2 cellular contexts compared by ENCODE assay signal in the genomic region with DNA sequence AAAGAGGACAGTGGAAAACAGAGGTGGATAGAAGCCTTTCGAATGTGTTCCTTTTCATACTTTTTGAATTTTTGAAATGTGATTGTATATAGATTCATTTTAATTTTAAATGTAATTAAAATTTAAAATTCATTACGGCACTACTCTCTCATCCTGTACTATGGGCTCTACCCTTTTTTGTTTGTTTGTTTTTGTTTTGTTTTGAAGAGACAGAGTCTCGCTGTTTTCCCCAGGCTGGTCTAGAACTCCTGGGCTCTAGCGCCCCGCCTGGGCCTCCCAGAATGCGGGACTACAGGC.
TF ChIP-seq lines count a peak whose summit lies in the region.

No MANE protein-coding gene starts in this region.

TF ChIP-seq in SK-N-SH, 30 proteins besides CTCF, POLR2A, EP300 and RAD21 (continued from another document):
- TF ChIP-seq, protein P1, sequence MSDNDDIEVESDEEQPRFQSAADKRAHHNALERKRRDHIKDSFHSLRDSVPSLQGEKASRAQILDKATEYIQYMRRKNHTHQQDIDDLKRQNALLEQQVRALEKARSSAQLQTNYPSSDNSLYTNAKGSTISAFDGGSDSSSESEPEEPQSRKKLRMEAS (IDR thresholded peaks at IDR 0.05; ENCODE audit: low read depth), result no peak
- TF ChIP-seq, protein P2, sequence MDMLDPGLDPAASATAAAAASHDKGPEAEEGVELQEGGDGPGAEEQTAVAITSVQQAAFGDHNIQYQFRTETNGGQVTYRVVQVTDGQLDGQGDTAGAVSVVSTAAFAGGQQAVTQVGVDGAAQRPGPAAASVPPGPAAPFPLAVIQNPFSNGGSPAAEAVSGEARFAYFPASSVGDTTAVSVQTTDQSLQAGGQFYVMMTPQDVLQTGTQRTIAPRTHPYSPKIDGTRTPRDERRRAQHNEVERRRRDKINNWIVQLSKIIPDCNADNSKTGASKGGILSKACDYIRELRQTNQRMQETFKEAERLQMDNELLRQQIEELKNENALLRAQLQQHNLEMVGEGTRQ (IDR thresholded peaks at IDR 0.05; ENCODE audit: borderline replicate concordance, low read depth, low read length), result no peak
- TF ChIP-seq, protein P3, sequence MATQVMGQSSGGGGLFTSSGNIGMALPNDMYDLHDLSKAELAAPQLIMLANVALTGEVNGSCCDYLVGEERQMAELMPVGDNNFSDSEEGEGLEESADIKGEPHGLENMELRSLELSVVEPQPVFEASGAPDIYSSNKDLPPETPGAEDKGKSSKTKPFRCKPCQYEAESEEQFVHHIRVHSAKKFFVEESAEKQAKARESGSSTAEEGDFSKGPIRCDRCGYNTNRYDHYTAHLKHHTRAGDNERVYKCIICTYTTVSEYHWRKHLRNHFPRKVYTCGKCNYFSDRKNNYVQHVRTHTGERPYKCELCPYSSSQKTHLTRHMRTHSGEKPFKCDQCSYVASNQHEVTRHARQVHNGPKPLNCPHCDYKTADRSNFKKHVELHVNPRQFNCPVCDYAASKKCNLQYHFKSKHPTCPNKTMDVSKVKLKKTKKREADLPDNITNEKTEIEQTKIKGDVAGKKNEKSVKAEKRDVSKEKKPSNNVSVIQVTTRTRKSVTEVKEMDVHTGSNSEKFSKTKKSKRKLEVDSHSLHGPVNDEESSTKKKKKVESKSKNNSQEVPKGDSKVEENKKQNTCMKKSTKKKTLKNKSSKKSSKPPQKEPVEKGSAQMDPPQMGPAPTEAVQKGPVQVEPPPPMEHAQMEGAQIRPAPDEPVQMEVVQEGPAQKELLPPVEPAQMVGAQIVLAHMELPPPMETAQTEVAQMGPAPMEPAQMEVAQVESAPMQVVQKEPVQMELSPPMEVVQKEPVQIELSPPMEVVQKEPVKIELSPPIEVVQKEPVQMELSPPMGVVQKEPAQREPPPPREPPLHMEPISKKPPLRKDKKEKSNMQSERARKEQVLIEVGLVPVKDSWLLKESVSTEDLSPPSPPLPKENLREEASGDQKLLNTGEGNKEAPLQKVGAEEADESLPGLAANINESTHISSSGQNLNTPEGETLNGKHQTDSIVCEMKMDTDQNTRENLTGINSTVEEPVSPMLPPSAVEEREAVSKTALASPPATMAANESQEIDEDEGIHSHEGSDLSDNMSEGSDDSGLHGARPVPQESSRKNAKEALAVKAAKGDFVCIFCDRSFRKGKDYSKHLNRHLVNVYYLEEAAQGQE (IDR thresholded peaks at IDR 0.05; ENCODE audit: low read depth, low read length), result no peak
- no peak for TF ChIP-seq NRF1 (IDR thresholded peaks at IDR 0.05; ENCODE audit: low read depth, low read length)
- TF ChIP-seq NFIC (IDR thresholded peaks at IDR 0.05; ENCODE audit: borderline replicate concordance), result no peak
- no peak for TF ChIP-seq RFX5 (IDR thresholded peaks at IDR 0.05; ENCODE audit: low read length)
- TF ChIP-seq, protein P4, sequence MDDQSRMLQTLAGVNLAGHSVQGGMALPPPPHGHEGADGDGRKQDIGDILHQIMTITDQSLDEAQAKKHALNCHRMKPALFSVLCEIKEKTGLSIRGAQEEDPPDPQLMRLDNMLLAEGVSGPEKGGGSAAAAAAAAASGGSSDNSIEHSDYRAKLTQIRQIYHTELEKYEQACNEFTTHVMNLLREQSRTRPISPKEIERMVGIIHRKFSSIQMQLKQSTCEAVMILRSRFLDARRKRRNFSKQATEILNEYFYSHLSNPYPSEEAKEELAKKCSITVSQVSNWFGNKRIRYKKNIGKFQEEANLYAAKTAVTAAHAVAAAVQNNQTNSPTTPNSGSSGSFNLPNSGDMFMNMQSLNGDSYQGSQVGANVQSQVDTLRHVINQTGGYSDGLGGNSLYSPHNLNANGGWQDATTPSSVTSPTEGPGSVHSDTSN (IDR thresholded peaks at IDR 0.05), result no peak
- TF ChIP-seq JUND (IDR thresholded peaks at IDR 0.05), result no peak
- TF ChIP-seq FOSL2 (IDR thresholded peaks at IDR 0.05; ENCODE audit: borderline replicate concordance, low read depth), result no peak
- no peak for TF ChIP-seq TCF12 (IDR thresholded peaks at IDR 0.05)
- no peak for TF ChIP-seq ELF1 (IDR thresholded peaks at IDR 0.05)
- no peak for TF ChIP-seq FOXJ3 (CRISPR knock-in tag; IDR thresholded peaks at IDR 0.05)
- no peak for TF ChIP-seq TAF1 (IDR thresholded peaks at IDR 0.05; ENCODE audit: borderline replicate concordance, low read depth, low read length)
- TF ChIP-seq MEF2A (IDR thresholded peaks at IDR 0.05; ENCODE audit: borderline replicate concordance, low read depth), result no peak
- no peak for TF ChIP-seq TEAD4 (IDR thresholded peaks at IDR 0.05; ENCODE audit: borderline replicate concordance, insufficient read depth)
- no peak for TF ChIP-seq RCOR1 (IDR thresholded peaks at IDR 0.05; ENCODE audit: low read length)
- TF ChIP-seq FOXM1 (IDR thresholded peaks at IDR 0.05; ENCODE audit: low read depth), result no peak

TF ChIP-seq in SK-N-SH treated with all-trans-retinoic acid at 6 μM for 48 hours, 23 proteins besides CTCF, POLR2A, EP300 and RAD21 (continued from another document):
- TF ChIP-seq, protein P5, sequence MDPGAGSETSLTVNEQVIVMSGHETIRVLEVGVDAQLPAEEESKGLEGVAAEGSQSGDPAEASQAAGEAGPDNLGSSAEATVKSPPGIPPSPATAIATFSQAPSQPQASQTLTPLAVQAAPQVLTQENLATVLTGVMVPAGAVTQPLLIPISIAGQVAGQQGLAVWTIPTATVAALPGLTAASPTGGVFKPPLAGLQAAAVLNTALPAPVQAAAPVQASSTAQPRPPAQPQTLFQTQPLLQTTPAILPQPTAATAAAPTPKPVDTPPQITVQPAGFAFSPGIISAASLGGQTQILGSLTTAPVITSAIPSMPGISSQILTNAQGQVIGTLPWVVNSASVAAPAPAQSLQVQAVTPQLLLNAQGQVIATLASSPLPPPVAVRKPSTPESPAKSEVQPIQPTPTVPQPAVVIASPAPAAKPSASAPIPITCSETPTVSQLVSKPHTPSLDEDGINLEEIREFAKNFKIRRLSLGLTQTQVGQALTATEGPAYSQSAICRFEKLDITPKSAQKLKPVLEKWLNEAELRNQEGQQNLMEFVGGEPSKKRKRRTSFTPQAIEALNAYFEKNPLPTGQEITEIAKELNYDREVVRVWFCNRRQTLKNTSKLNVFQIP (CRISPR knock-in tag; IDR thresholded peaks at IDR 0.05; ENCODE audit: borderline replicate concordance, low read depth), result no peak
- TF ChIP-seq OSR1 (CRISPR knock-in tag; IDR thresholded peaks at IDR 0.05) (no peak), ZNF565 (CRISPR knock-in tag; conservative IDR thresholded peaks at IDR 0.05; ENCODE audit: low read depth) (no peak), ZFP30 (CRISPR knock-in tag; IDR thresholded peaks at IDR 0.05) (no peak), ZNF8 (CRISPR knock-in tag; IDR thresholded peaks at IDR 0.05) (no peak), GLIS3 (CRISPR knock-in tag; IDR thresholded peaks at IDR 0.05) (no peak), TOX (CRISPR knock-in tag; IDR thresholded peaks at IDR 0.05; ENCODE audit: borderline replicate concordance) (no peak), RARB (CRISPR knock-in tag; IDR thresholded peaks at IDR 0.05) (no peak)
- TF ChIP-seq, protein P6, sequence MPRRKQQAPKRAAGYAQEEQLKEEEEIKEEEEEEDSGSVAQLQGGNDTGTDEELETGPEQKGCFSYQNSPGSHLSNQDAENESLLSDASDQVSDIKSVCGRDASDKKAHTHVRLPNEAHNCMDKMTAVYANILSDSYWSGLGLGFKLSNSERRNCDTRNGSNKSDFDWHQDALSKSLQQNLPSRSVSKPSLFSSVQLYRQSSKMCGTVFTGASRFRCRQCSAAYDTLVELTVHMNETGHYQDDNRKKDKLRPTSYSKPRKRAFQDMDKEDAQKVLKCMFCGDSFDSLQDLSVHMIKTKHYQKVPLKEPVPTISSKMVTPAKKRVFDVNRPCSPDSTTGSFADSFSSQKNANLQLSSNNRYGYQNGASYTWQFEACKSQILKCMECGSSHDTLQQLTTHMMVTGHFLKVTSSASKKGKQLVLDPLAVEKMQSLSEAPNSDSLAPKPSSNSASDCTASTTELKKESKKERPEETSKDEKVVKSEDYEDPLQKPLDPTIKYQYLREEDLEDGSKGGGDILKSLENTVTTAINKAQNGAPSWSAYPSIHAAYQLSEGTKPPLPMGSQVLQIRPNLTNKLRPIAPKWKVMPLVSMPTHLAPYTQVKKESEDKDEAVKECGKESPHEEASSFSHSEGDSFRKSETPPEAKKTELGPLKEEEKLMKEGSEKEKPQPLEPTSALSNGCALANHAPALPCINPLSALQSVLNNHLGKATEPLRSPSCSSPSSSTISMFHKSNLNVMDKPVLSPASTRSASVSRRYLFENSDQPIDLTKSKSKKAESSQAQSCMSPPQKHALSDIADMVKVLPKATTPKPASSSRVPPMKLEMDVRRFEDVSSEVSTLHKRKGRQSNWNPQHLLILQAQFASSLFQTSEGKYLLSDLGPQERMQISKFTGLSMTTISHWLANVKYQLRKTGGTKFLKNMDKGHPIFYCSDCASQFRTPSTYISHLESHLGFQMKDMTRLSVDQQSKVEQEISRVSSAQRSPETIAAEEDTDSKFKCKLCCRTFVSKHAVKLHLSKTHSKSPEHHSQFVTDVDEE (CRISPR knock-in tag; IDR thresholded peaks at IDR 0.05), result no peak
